In the genomic region with DNA sequence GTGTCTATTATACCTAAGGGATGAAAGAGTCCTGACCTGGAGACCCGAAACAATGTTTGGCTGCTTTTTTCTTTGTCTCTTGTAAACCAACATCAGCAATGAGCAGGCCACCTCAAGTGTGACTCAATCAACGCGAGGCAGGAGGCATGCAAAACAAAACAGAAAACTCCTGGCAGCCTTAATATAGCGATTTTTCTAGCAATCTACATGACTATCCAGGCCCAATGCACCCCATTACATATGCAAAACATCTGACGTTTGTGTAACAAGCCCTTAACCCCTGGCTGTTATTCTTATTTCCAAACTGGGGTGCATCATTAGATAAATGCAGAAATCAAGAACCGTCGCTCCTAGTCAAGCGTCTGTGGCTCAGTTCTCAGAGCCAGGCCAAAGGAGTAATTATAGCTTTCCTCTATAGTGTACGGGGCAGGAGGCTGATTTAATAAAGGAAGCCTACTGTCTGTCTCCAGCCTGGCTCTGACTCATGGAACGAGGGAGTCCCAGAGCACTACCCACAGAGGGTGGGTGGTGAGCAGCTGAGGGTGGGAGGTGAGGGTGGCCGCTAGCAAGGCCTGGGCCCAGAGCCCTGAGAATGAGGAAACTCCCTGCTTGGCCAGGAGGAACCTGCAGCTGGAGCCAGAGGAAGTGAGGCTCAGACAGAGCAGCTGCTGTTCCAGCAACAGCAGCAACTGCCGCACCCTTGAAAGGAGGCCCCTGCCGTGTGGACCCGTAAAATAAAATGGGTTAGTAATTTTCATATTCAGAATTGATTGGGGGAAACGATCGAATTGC, we compare ENCODE assay signal across 8 cellular contexts. TPM values are rescaled to one million over a fixed set of nuclear protein-coding genes. Genes with fewer than 3 reads are reported as not detected.
A peak's percentile ranks its signal among the peaks of the same experiment; 100 is the strongest.
DNase-seq lines count a peak whose midpoint lies in the region; ATAC-seq and TF ChIP-seq lines count a peak whose summit lies in the region.

No MANE protein-coding gene starts in this region.

- no peaks in the 10 kb centered on the region for H3K27me3 ChIP-seq in CD4-positive, alpha-beta T cell (ENCODE audit: control insufficient read depth, insufficient read depth, low read length)
- H3K27me3 ChIP-seq in PC-3 (ENCODE audit: low read length) (no peaks in the 10 kb centered on the region), transverse colon (no peaks in the 10 kb centered on the region)

- H3K36me3 ChIP-seq in PC-3 (ENCODE audit: low read depth, low read length) (peaks cover 17% of the 10 kb centered on the region), transverse colon (no peaks in the 10 kb centered on the region)

- no peak for TF ChIP-seq EP300 in transverse colon (IDR thresholded peaks at IDR 0.05; ENCODE audit: low read depth)

- ATAC-seq in CD4-positive, alpha-beta T cell (ENCODE audit: poor library complexity): peak; percentile 55
- ATAC-seq in GM19351 (IDR thresholded peaks at IDR 0.05; ENCODE audit: unreplicated experiment): peak; percentile 53
- peak; percentile 66 for ATAC-seq in HG03457 (IDR thresholded peaks at IDR 0.05; ENCODE audit: unreplicated experiment)
- ATAC-seq in PC-3: peak; percentile 58
- ATAC-seq in activated T-helper 17 cell treated with anti-CD3 and anti-CD28 coated beads, Interleukin-2, amount 50 U/mL, for 72 hours (replicated peaks): peak; percentile 55

- CTCF ChIA-PET in CD4-positive, alpha-beta T cell (lab: Charles Lee): interaction anchor here (0.8 kb wide), 1 partner anchor 13 kb away, joined by 3 read pairs; no protein-coding TSS in a partner anchor
- CTCF ChIA-PET in PC-3 (lab: Charles Lee): interaction anchor here (1.5 kb wide), 1 partner anchor 43 kb away, joined by 7 read pairs; a partner anchor contains a TSS

- in situ Hi-C loops in transverse colon (cut with MboI; ENCODE audit: low pct_ligation_motif_present in 1 of 4, low pct_unique_long_range_greater_than_20kb in 1 of 4, low sequenced_read_pairs in 3 of 4): no loop called here

- peaks cover 26% of the 10 kb centered on the region for H3K4me1 Mint-ChIP-seq in CD4-positive, alpha-beta T cell (ENCODE audit: low read depth)
- H3K4me1 Mint-ChIP-seq in activated T-helper 17 cell treated with anti-CD3 and anti-CD28 coated beads, Interleukin-2, amount 50 U/mL, for 72 hours: peaks cover 5% of the 10 kb centered on the region
- H3K4me1 Mint-ChIP-seq in neural crest cell: peaks cover 23% of the 10 kb centered on the region

- peak in 9 of 10 experiments; percentile 2 to 35 (median 9) for DNase-seq in CD4-positive, alpha-beta T cell
- peak; percentile 59 for DNase-seq in PC-3
- peak; percentile 95 to 97 for DNase-seq in foreskin fibroblast
- DNase-seq in neural crest cell (ENCODE audit: low read depth, low spot score): no peak
- peak; percentile 85 for DNase-seq in transverse colon

- H3K79me2 ChIP-seq in PC-3 (ENCODE audit: low read length): 0 out of 2 replicates have a peak, but pooled peaks cover 8% of the 10 kb centered on the region

- WGBS in transverse colon (ENCODE audit: low coverage in 1 of 2), 2 donors: 10 to 18% methylated on average over 9 to 16 of the region's 16 CpGs

- H2AFZ ChIP-seq in PC-3 (ENCODE audit: low read length): peak overlapping the region; percentile 70

- H3K4me3 ChIP-seq in PC-3 (ENCODE audit: low read length) (peak overlapping the region; percentile 43), foreskin fibroblast (ENCODE audit: low read depth in 1 of 2, low read length in 2 of 2) (peak overlapping the region; percentile 38 to 42), transverse colon (peak overlapping the region in 2 of 4 donors; percentile 24 to 47)

- H4K20me1 ChIP-seq in PC-3 (ENCODE audit: low read length): no peaks in the 10 kb centered on the region

- H3K4me2 ChIP-seq in PC-3 (ENCODE audit: low read length): peak overlapping the region; percentile 64

- TF ChIP-seq POLR2A in transverse colon (IDR thresholded peaks at IDR 0.05): no peak

- H3K27me3 Mint-ChIP-seq in CD4-positive, alpha-beta T cell: no peaks in the 10 kb centered on the region
- no peaks in the 10 kb centered on the region for H3K27me3 Mint-ChIP-seq in activated T-helper 17 cell treated with anti-CD3 and anti-CD28 coated beads, Interleukin-2, amount 50 U/mL, for 72 hours
- H3K27me3 Mint-ChIP-seq in neural crest cell (ENCODE audit: low read depth): no peaks in the 10 kb centered on the region

- H3K4me3 Mint-ChIP-seq in CD4-positive, alpha-beta T cell: peak overlapping the region; percentile 78
- H3K4me3 Mint-ChIP-seq in activated T-helper 17 cell treated with anti-CD3 and anti-CD28 coated beads, Interleukin-2, amount 50 U/mL, for 72 hours: peak overlapping the region; percentile 79
- H3K4me3 Mint-ChIP-seq in neural crest cell: peak overlapping the region; percentile 1

- H3F3A ChIP-seq in PC-3 (ENCODE audit: low read length, unreplicated experiment): peaks cover 7% of the 10 kb centered on the region

- TF ChIP-seq CTCF in CD4-positive, alpha-beta T cell (IDR thresholded peaks at IDR 0.05): no peak
- TF ChIP-seq CTCF in PC-3 (conservative IDR thresholded peaks at IDR 0.05; ENCODE audit: low read depth, low read length) (no peak), foreskin fibroblast (IDR thresholded peaks at IDR 0.05; ENCODE audit: low read depth, low read length) (no peak), neural crest cell (conservative IDR thresholded peaks at IDR 0.05) (no peak), transverse colon (IDR thresholded peaks at IDR 0.05) (no peak)

- BruUV-seq in PC-3 (replicated peaks; lab: Mats Ljungman, UMichigan): no TSS peak

- H3K27ac ChIP-seq in CD4-positive, alpha-beta T cell (ENCODE audit: low read depth, low read length): peak overlapping the region; percentile 64
- H3K27ac ChIP-seq in PC-3 (ENCODE audit: low read length) (peak overlapping the region; percentile 98), transverse colon (peak overlapping the region; percentile 93 to 98 (median 96))

- peaks cover 24% of the 10 kb centered on the region for H3K4me1 ChIP-seq in PC-3 (ENCODE audit: insufficient read depth, low read length)
- peaks cover 29 to 71% (median 48%) of the 10 kb centered on the region in 4 donors for H3K4me1 ChIP-seq in transverse colon

- peak overlapping the region; percentile 79 for H3K27ac Mint-ChIP-seq in CD4-positive, alpha-beta T cell
- peak overlapping the region; percentile 68 for H3K27ac Mint-ChIP-seq in activated T-helper 17 cell treated with anti-CD3 and anti-CD28 coated beads, Interleukin-2, amount 50 U/mL, for 72 hours
- peak overlapping the region; percentile 79 for H3K27ac Mint-ChIP-seq in neural crest cell (ENCODE audit: unreplicated experiment)

- no peaks in the 10 kb centered on the region for H3K9me2 ChIP-seq in PC-3 (replicated peaks; ENCODE audit: low read length)

- H3K9me3 Mint-ChIP-seq in CD4-positive, alpha-beta T cell: no peaks in the 10 kb centered on the region
- H3K9me3 Mint-ChIP-seq in activated T-helper 17 cell treated with anti-CD3 and anti-CD28 coated beads, Interleukin-2, amount 50 U/mL, for 72 hours: no peaks in the 10 kb centered on the region
- H3K9me3 Mint-ChIP-seq in neural crest cell: no peaks in the 10 kb centered on the region

- POLR2A ChIA-PET in CD4-positive, alpha-beta T cell (lab: Charles Lee): interaction anchor here (0.6 to 1.7 kb wide), 5 partner anchors 12 to 360 kb away, joined by 3 to 8 read pairs (median 3); no protein-coding TSS in a partner anchor
- POLR2A ChIA-PET in PC-3 (lab: Charles Lee; ENCODE audit: unreplicated experiment): interaction anchor here (0.6 kb wide), 1 partner anchor 31 kb away, joined by 4 read pairs; no protein-coding TSS in a partner anchor

- no peaks in the 10 kb centered on the region for H3K36me3 Mint-ChIP-seq in CD4-positive, alpha-beta T cell (ENCODE audit: low read depth)
- no peaks in the 10 kb centered on the region for H3K36me3 Mint-ChIP-seq in activated T-helper 17 cell treated with anti-CD3 and anti-CD28 coated beads, Interleukin-2, amount 50 U/mL, for 72 hours (ENCODE audit: low read depth)
- H3K36me3 Mint-ChIP-seq in neural crest cell (ENCODE audit: low read depth): no peaks in the 10 kb centered on the region

- intact Hi-C loops in CD4-positive, alpha-beta T cell (cut with DNase I, micrococcal nuclease): no loop called here
- intact Hi-C loops in PC-3 (cut with micrococcal nuclease): loop anchor here (1.0 kb wide), 3 partner anchors 18 to 43 kb away; no protein-coding TSS in a partner anchor
- intact Hi-C loops in transverse colon (cut with DNase I; ENCODE audit: low total_unique reads): no loop called here

- no peaks in the 10 kb centered on the region for H3K9me3 ChIP-seq in CD4-positive, alpha-beta T cell (ENCODE audit: control insufficient read depth, low read length)
- H3K9me3 ChIP-seq in PC-3 (ENCODE audit: low read length) (peaks cover 8% of the 10 kb centered on the region), transverse colon (no peaks in the 10 kb centered on the region)

- H3K9ac ChIP-seq in PC-3 (ENCODE audit: low read length): peak overlapping the region; percentile 71

RNA-seq across cellular contexts. Expression of a gene that starts 43.9 kb away (rescaled TPM):
- 10 to 100 TPM; 28.2 to 28.8 TPM for total RNA-seq in CD4-positive, alpha-beta T cell
- total RNA-seq in PC-3 (2014; rRNA removed): 13.3 and 19.5 TPM in 2 replicates
- total RNA-seq in activated T-helper 17 cell treated with anti-CD3 and anti-CD28 coated beads, Interleukin-2, amount 50 U/mL, for 72 hours: 10 to 100 TPM; 16.0 to 19.5 TPM
- 76.0 and 76.6 TPM in 2 replicates for total RNA-seq in neural crest cell
- 100 to 1,000 TPM in 1 of 4 donors, 10 to 100 TPM in 3; 37.4 to 112 (median 64.4) TPM for total RNA-seq in transverse colon

RNA-seq across cellular contexts. Expression of a gene that starts 46.0 kb away (rescaled TPM):
- total RNA-seq in CD4-positive, alpha-beta T cell: not detected
- 0.40 TPM in 1 of 2 replicates, not detected in the other for total RNA-seq in PC-3 (2014; rRNA removed)
- 1 to 10 TPM; 1.4 to 2.0 TPM for total RNA-seq in activated T-helper 17 cell treated with anti-CD3 and anti-CD28 coated beads, Interleukin-2, amount 50 U/mL, for 72 hours
- 0.61 and 0.75 TPM in 2 replicates for total RNA-seq in neural crest cell
- 1 to 10 TPM in 2 of 4 donors, not detected in 2; 3.0 to 3.1 TPM for total RNA-seq in transverse colon

Comparison
In these comparisons a context has a peak if more than half of its experiments do, and no peak if none do; other contexts are left out.
1. H3K4me3 Mint-ChIP-seq: peak in every context shown above with its lines; median percentile 79 in activated T-helper 17 cell treated with anti-CD3 and anti-CD28 coated beads, Interleukin-2, amount 50 U/mL, for 72 hours; 78 in CD4-positive, alpha-beta T cell; 1 in neural crest cell.